In the genomic region with DNA sequence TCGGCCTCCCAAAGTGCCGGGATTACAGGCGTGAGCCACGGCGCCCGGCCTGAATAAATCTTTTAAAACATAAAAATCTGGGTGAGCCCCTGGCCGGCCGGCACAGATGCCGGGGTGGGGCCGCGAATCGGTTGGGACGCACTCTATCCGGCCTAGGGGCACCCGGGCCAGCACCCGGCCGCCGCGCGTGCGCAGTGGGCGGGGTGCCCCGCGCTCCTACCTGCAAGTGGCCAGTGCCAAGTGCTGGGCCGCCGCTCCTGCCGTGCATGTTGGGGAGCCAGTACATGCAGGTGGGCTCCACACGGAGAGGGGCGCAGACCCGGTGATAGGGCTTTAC, we compare ENCODE assay signal across 9 cellular contexts. TPM values are rescaled to one million over a fixed set of nuclear protein-coding genes. Genes with fewer than 3 reads are reported as not detected.
A peak's percentile ranks its signal among the peaks of the same experiment; 100 is the strongest.
DNase-seq lines count a peak whose midpoint lies in the region; ATAC-seq, FAIRE-seq and TF ChIP-seq lines count a peak whose summit lies in the region.
"Not testable (repeated sequence)": the region's sequence is repeated elsewhere in the genome, so short reads cannot be mapped to it uniquely, and the experiment has no call there.
"Had no signal": no experiment of that assay in that cellular context is flagged by ENCODE, and none has a peak within 500 bp of the region (broad histone marks: within the 10 kb centered on the region; RNA-seq: fewer than 3 reads in every experiment).

No MANE protein-coding gene starts in this region.

- not testable (repeated sequence) for FAIRE-seq in kidney (lab: Jason Lieb, UNC)

- H2AFZ ChIP-seq in KMS-11 (ENCODE audit: low read depth) = not testable (repeated sequence)

- H3K9me3 ChIP-seq in kidney (ENCODE audit: control insufficient read depth in 1 of 2, low read length in 2 of 2); sigmoid colon: not testable (repeated sequence)

- CTCF ChIA-PET in activated CD8-positive, alpha-beta T cell treated with anti-CD3 and anti-CD28 coated beads, Interleukin-2, amount 10 ng/mL, durations not matched to agents 7 days and 5 days (lab: Charles Lee) = not testable (repeated sequence)

- not testable (repeated sequence) for TF ChIP-seq EP300 in sigmoid colon (IDR thresholded peaks at IDR 0.05)

- DNase-seq in activated CD8-positive, alpha-beta T cell treated with anti-CD3 and anti-CD28 coated beads, Interleukin-2, amount 10 ng/mL, durations not matched to agents 7 days and 5 days = peak; percentile 79
- DNase-seq in chondrocyte (ENCODE audit: low spot score) = peak; percentile 90
- DNase-seq in kidney = peak; percentile 90
- DNase-seq in sigmoid colon = peak; percentile 89
- not testable (repeated sequence) for DNase-seq in substantia nigra (lab: John Stamatoyannopoulos, UW)

- H3K27ac Mint-ChIP-seq in activated CD8-positive, alpha-beta T cell treated with anti-CD3 and anti-CD28 coated beads, Interleukin-2, amount 10 ng/mL, durations not matched to agents 7 days and 5 days = peak overlapping the region; percentile 97
- H3K27ac Mint-ChIP-seq in chondrocyte (ENCODE audit: unreplicated experiment) = peak overlapping the region; percentile 100

- H3K36me3 Mint-ChIP-seq in activated CD8-positive, alpha-beta T cell treated with anti-CD3 and anti-CD28 coated beads, Interleukin-2, amount 10 ng/mL, durations not matched to agents 7 days and 5 days (ENCODE audit: low read depth); chondrocyte (ENCODE audit: low read depth): not testable (repeated sequence)

- not testable (repeated sequence) for TF ChIP-seq POLR2A in sigmoid colon (IDR thresholded peaks at IDR 0.05)

- H3K79me2 ChIP-seq in KMS-11 (ENCODE audit: insufficient read depth, low read depth) = not testable (repeated sequence)

- TF ChIP-seq CTCF in KMS-11 (conservative IDR thresholded peaks at IDR 0.05; ENCODE audit: low read depth, low read length); chondrocyte (IDR thresholded peaks at IDR 0.05); kidney (IDR thresholded peaks at IDR 0.05; ENCODE audit: borderline replicate concordance, extremely low read depth, insufficient read depth); sigmoid colon (IDR thresholded peaks at IDR 0.05): not testable (repeated sequence)

- WGBS in sigmoid colon, 2 donors = 0% methylated on average over 18 of the region's 30 CpGs

- not testable (repeated sequence) for H3K27me3 ChIP-seq in KMS-11 (ENCODE audit: insufficient read depth, low read depth); sigmoid colon

- not testable (repeated sequence) for H3K27me3 Mint-ChIP-seq in activated CD8-positive, alpha-beta T cell treated with anti-CD3 and anti-CD28 coated beads, Interleukin-2, amount 10 ng/mL, durations not matched to agents 7 days and 5 days (ENCODE audit: low read depth); chondrocyte (ENCODE audit: low read depth)

- H3K4me2 ChIP-seq in KMS-11 = not testable (repeated sequence)

- peak; percentile 68 for ATAC-seq in GM18517 (IDR thresholded peaks at IDR 0.05; ENCODE audit: unreplicated experiment)
- ATAC-seq in HG02588 (IDR thresholded peaks at IDR 0.05; ENCODE audit: unreplicated experiment) = peak; percentile 82
- peak; percentile 89 for ATAC-seq in activated CD8-positive, alpha-beta T cell treated with anti-CD3 and anti-CD28 coated beads, Interleukin-2, amount 10 ng/mL, durations not matched to agents 7 days and 5 days

- H4K20me1 ChIP-seq in KMS-11 (ENCODE audit: insufficient read depth) = not testable (repeated sequence)

- POLR2A ChIA-PET in activated CD8-positive, alpha-beta T cell treated with anti-CD3 and anti-CD28 coated beads, Interleukin-2, amount 10 ng/mL, durations not matched to agents 7 days and 5 days (lab: Charles Lee) = not testable (repeated sequence)

- intact Hi-C loops in kidney (cut with DNase I); sigmoid colon (cut with DNase I): not testable (repeated sequence)

- H3K4me1 Mint-ChIP-seq in activated CD8-positive, alpha-beta T cell treated with anti-CD3 and anti-CD28 coated beads, Interleukin-2, amount 10 ng/mL, durations not matched to agents 7 days and 5 days (ENCODE audit: low read depth); chondrocyte (ENCODE audit: low read depth): not testable (repeated sequence)

- peak overlapping the region; percentile 84 for H3K9ac ChIP-seq in KMS-11
- H3K9ac ChIP-seq in kidney (ENCODE audit: low read length in 2 of 2) = not testable (repeated sequence)

- peak overlapping the region; percentile 83 for H3K27ac ChIP-seq in KMS-11
- peak overlapping the region; percentile 76 to 82 for H3K27ac ChIP-seq in kidney (ENCODE audit: low read depth in 2 of 2, low read length in 2 of 2)
- H3K27ac ChIP-seq in sigmoid colon = peak overlapping the region; percentile 86 to 90 (median 89)
- H3K27ac ChIP-seq in substantia nigra (ENCODE audit: low read depth, low read length, poor library complexity, severe bottlenecking) = peak overlapping the region; percentile 45

- not testable (repeated sequence) for H3K9me3 Mint-ChIP-seq in activated CD8-positive, alpha-beta T cell treated with anti-CD3 and anti-CD28 coated beads, Interleukin-2, amount 10 ng/mL, durations not matched to agents 7 days and 5 days (ENCODE audit: insufficient read depth); chondrocyte (ENCODE audit: low read depth)

- not testable (repeated sequence) for H3K4me3 ChIP-seq in KMS-11 (IDR thresholded peaks at IDR 0.05; ENCODE audit: insufficient read depth, low read depth, low read length)
- H3K4me3 ChIP-seq in kidney (ENCODE audit: low read length in 2 of 2) = peak overlapping the region in 1 of 2 donors; percentile 63
- H3K4me3 ChIP-seq in sigmoid colon = peak overlapping the region; percentile 60 to 80 (median 60)

- not testable (repeated sequence) for H3K36me3 ChIP-seq in KMS-11 (ENCODE audit: insufficient read depth); kidney (ENCODE audit: control insufficient read depth in 1 of 2, insufficient read depth in 2 of 2, low read length in 2 of 2); sigmoid colon

- peaks cover 15% of the 10 kb centered on the region for H3K4me1 ChIP-seq in KMS-11 (ENCODE audit: low read depth, poor library complexity, severe bottlenecking)
- H3K4me1 ChIP-seq in kidney (ENCODE audit: control insufficient read depth in 1 of 2, insufficient read depth in 1 of 2, low read depth in 1 of 2, low read length in 2 of 2); sigmoid colon: not testable (repeated sequence)

- H3K4me3 Mint-ChIP-seq in activated CD8-positive, alpha-beta T cell treated with anti-CD3 and anti-CD28 coated beads, Interleukin-2, amount 10 ng/mL, durations not matched to agents 7 days and 5 days = peak overlapping the region; percentile 84
- H3K4me3 Mint-ChIP-seq in chondrocyte (ENCODE audit: unreplicated experiment) = peak overlapping the region; percentile 92

RNA-seq across cellular contexts. Expression of a gene that starts 24.2 kb away (rescaled TPM):
- total RNA-seq in activated CD8-positive, alpha-beta T cell treated with anti-CD3 and anti-CD28 coated beads, Interleukin-2, amount 10 ng/mL, durations not matched to agents 7 days and 5 days = not detected
- total RNA-seq in chondrocyte (not detected in 3 replicates), kidney (not detected), sigmoid colon (not detected)
- polyA plus RNA-seq in kidney (ENCODE audit: insufficient read depth, low read depth, low replicate concordance) (not detected), sigmoid colon (not detected)
- polyA plus RNA-seq: adipose tissue had no signal

RNA-seq across cellular contexts. Expression of a gene that starts 36.1 kb away (rescaled TPM):
- 1 to 10 TPM; 1.4 to 1.7 TPM for total RNA-seq in activated CD8-positive, alpha-beta T cell treated with anti-CD3 and anti-CD28 coated beads, Interleukin-2, amount 10 ng/mL, durations not matched to agents 7 days and 5 days
- 0.49 to 0.75 TPM (median 0.60 TPM) in 3 replicates for total RNA-seq in chondrocyte
- 1.3 TPM for total RNA-seq in kidney
- not detected for polyA plus RNA-seq in kidney (ENCODE audit: insufficient read depth, low read depth, low replicate concordance)
- total RNA-seq in sigmoid colon = not detected
- under 1 TPM in 1 of 3 donors, not detected in 2; 0.38 TPM for polyA plus RNA-seq in sigmoid colon

RNA-seq across cellular contexts. Expression of a gene that starts 52.4 kb away (rescaled TPM):
- total RNA-seq in activated CD8-positive, alpha-beta T cell treated with anti-CD3 and anti-CD28 coated beads, Interleukin-2, amount 10 ng/mL, durations not matched to agents 7 days and 5 days = not detected
- total RNA-seq in chondrocyte (not detected in 3 replicates), kidney (not detected), sigmoid colon (not detected)
- polyA plus RNA-seq in kidney (ENCODE audit: insufficient read depth, low read depth, low replicate concordance) (not detected), sigmoid colon (not detected)
- polyA plus RNA-seq: adipose tissue had no signal
